8 cellular contexts compared by ENCODE assay signal in the genomic region with DNA sequence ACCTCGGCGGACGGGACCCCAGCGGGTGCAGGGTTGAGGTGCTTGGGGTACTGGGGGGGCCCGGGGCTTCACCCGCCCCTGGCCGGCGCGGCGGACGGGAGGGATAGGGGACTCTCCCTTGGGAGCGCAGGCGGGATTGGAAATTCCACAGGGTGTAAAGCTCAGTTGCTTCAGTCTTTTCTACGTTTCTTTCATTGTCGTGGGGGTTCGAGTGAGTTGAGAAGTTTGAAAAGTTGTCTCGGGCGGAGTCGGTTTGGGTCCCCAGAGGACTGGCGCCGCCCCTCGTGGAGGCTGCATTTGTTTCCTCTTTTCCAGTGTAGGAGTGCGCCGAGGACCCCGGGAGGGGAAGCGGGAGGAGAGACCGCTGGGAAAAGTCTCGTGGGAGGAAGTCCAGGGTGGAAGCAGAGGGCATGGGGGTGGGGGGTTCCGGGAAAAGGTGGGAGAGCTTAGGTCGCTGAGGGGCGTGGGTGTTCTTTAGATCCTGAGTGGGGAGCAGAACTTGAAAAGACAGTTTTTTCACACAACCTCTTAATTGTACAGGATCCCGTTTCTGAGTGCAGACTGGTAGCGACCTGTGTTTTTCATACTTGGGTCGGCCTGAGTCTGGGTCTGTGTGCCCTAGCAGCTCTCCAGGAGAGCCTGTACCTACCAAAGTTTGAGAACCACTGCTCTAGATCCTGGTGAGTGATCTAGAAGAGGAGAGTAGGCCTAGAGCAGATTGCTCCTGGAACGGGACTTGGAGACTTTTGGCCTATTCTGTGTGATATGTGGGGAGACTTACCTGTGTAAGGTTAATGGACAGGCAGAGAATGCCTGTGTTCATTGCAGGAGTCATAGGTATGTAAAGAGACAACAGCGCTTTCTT. TPM values are rescaled to one million over a fixed set of nuclear protein-coding genes. Genes with fewer than 3 reads are reported as not detected.
A peak's percentile ranks its signal among the peaks of the same experiment; 100 is the strongest.
DNase-seq lines count a peak whose midpoint lies in the region; ATAC-seq and TF ChIP-seq lines count a peak whose summit lies in the region.

No MANE protein-coding gene starts in this region.

- peaks cover 36% of the 10 kb centered on the region for H3K27me3 Mint-ChIP-seq in dendritic cell treated with granulocyte-macrophage colony-stimulating factor and Interleukin-4, amounts not matched to agents 40 ng/mL and 50 ng/mL, for 4 days
- H3K27me3 Mint-ChIP-seq in CD8-positive, alpha-beta memory T cell, result peaks cover 3 to 4% of the 10 kb centered on the region in 2 donors

- peaks cover 18% of the 10 kb centered on the region for H3K4me1 Mint-ChIP-seq in dendritic cell treated with granulocyte-macrophage colony-stimulating factor and Interleukin-4, amounts not matched to agents 40 ng/mL and 50 ng/mL, for 4 days (ENCODE audit: low read depth)
- no peaks in the 10 kb centered on the region for H3K4me1 Mint-ChIP-seq in CD8-positive, alpha-beta memory T cell

- H3K4me2 ChIP-seq in Loucy (ENCODE audit: low read depth, low read length, poor library complexity, severe bottlenecking), result peak overlapping the region; percentile 27

- no peaks in the 10 kb centered on the region for H3F3A ChIP-seq in Loucy (ENCODE audit: low read depth)

- H3K4me1 ChIP-seq in Loucy (ENCODE audit: insufficient read depth, low read length, poor library complexity, severe bottlenecking) (no peaks in the 10 kb centered on the region), tibial nerve (peaks cover 0 to 13% (median 0%) of the 10 kb centered on the region in 4 donors)
- H3K4me1 ChIP-seq in CD8-positive, alpha-beta memory T cell (ENCODE audit: insufficient read depth, low read length), result no peaks in the 10 kb centered on the region

- no peak overlapping the region for H3K9ac ChIP-seq in Loucy (ENCODE audit: low read depth, low read length, poor library complexity, severe bottlenecking)

- TF ChIP-seq POLR2A in tibial nerve (IDR thresholded peaks at IDR 0.05), result no peak

- WGBS in tibial nerve, 2 donors, result 10 to 12% methylated on average over 35 to 36 of the region's 36 CpGs

- H3K27ac ChIP-seq in tibial nerve, result peak overlapping the region in 1 of 4 donors; percentile 66
- H3K27ac ChIP-seq in CD8-positive, alpha-beta memory T cell (ENCODE audit: low read depth, low read length), result no peak overlapping the region

- no peaks in the 10 kb centered on the region for H3K79me2 ChIP-seq in Loucy (ENCODE audit: insufficient read depth, low read length)

- no peaks in the 10 kb centered on the region for H3K9me2 ChIP-seq in Loucy (replicated peaks; ENCODE audit: low read depth, low read length)

- H3K36me3 ChIP-seq in Loucy (ENCODE audit: insufficient read depth, low read length) (no peaks in the 10 kb centered on the region), tibial nerve (no peaks in the 10 kb centered on the region)
- no peaks in the 10 kb centered on the region for H3K36me3 ChIP-seq in CD8-positive, alpha-beta memory T cell (ENCODE audit: insufficient read depth, low read length)

- no peaks in the 10 kb centered on the region for H3K27me3 ChIP-seq in Loucy (ENCODE audit: insufficient read depth, low read length, poor library complexity, severe bottlenecking)
- peaks cover 0 to 22% of the 10 kb centered on the region in 2 donors for H3K27me3 ChIP-seq in tibial nerve
- no peaks in the 10 kb centered on the region for H3K27me3 ChIP-seq in CD8-positive, alpha-beta memory T cell (ENCODE audit: insufficient read depth, low read length, poor library complexity, severe bottlenecking)

- H3K9me3 ChIP-seq in Loucy (ENCODE audit: insufficient read depth, low read depth, low read length) (no peaks in the 10 kb centered on the region), tibial nerve (no peaks in the 10 kb centered on the region)
- no peaks in the 10 kb centered on the region for H3K9me3 ChIP-seq in CD8-positive, alpha-beta memory T cell (ENCODE audit: low read length)

- DNase-seq in left kidney (ENCODE audit: low read depth, low spot score) (peak; percentile 77), tibial nerve (ENCODE audit: low spot score in 2 of 2) (no peak), NCI-H446 (lab: John Stamatoyannopoulos, UW) (no peak), NCI-H187 treated with DMSO at 0.1 percent for 48 hours (lab: John Stamatoyannopoulos, UW) (no peak)
- DNase-seq in CD8-positive, alpha-beta memory T cell, result no peak

- H4K20me1 ChIP-seq in Loucy (ENCODE audit: insufficient read depth, low read length, poor library complexity, severe bottlenecking), result no peaks in the 10 kb centered on the region

- CTCF ChIA-PET in CD8-positive, alpha-beta memory T cell (lab: Charles Lee), result no interaction called here

- H3K4me3 ChIP-seq in Loucy (ENCODE audit: low read length, poor library complexity, severe bottlenecking) (no peak overlapping the region), tibial nerve (peak overlapping the region; percentile 15 to 50 (median 45))
- no peak overlapping the region for H3K4me3 ChIP-seq in CD8-positive, alpha-beta memory T cell (ENCODE audit: low read length)

- no peak overlapping the region for H2AFZ ChIP-seq in Loucy (ENCODE audit: low read length)

- H3K9me3 Mint-ChIP-seq in dendritic cell treated with granulocyte-macrophage colony-stimulating factor and Interleukin-4, amounts not matched to agents 40 ng/mL and 50 ng/mL, for 4 days, result no peaks in the 10 kb centered on the region
- peaks cover 4 to 26% (median 20%) of the 10 kb centered on the region in 5 donors for H3K9me3 Mint-ChIP-seq in CD8-positive, alpha-beta memory T cell

- TF ChIP-seq EP300 in tibial nerve (IDR thresholded peaks at IDR 0.05), result no peak

- POLR2A ChIA-PET in CD8-positive, alpha-beta memory T cell (lab: Charles Lee), result no interaction called here

- no peak overlapping the region for H3K27ac Mint-ChIP-seq in dendritic cell treated with granulocyte-macrophage colony-stimulating factor and Interleukin-4, amounts not matched to agents 40 ng/mL and 50 ng/mL, for 4 days
- no peak overlapping the region for H3K27ac Mint-ChIP-seq in CD8-positive, alpha-beta memory T cell

- no peak for ATAC-seq in HG02642 (IDR thresholded peaks at IDR 0.05; ENCODE audit: poor library complexity, unreplicated experiment)

- H3K36me3 Mint-ChIP-seq in dendritic cell treated with granulocyte-macrophage colony-stimulating factor and Interleukin-4, amounts not matched to agents 40 ng/mL and 50 ng/mL, for 4 days (ENCODE audit: low read depth), result no peaks in the 10 kb centered on the region
- H3K36me3 Mint-ChIP-seq in CD8-positive, alpha-beta memory T cell, result no peaks in the 10 kb centered on the region

- peak overlapping the region; percentile 74 for H3K4me3 Mint-ChIP-seq in dendritic cell treated with granulocyte-macrophage colony-stimulating factor and Interleukin-4, amounts not matched to agents 40 ng/mL and 50 ng/mL, for 4 days
- no peak overlapping the region for H3K4me3 Mint-ChIP-seq in CD8-positive, alpha-beta memory T cell

- TF ChIP-seq CTCF in Loucy (conservative IDR thresholded peaks at IDR 0.05; ENCODE audit: low read length) (no peak), tibial nerve (IDR thresholded peaks at IDR 0.05) (no peak)

- intact Hi-C loops in dendritic cell treated with granulocyte-macrophage colony-stimulating factor and Interleukin-4, amounts not matched to agents 40 ng/mL and 50 ng/mL, for 4 days (cut with micrococcal nuclease), result no loop called here

RNA-seq across cellular contexts. Expression of gene FAM83B, which starts 0.5 kb away (rescaled TPM):
- total RNA-seq in tibial nerve, result not detected
- not detected for total RNA-seq in CD8-positive, alpha-beta memory T cell
- not detected for polyA plus RNA-seq in CD8-positive, alpha-beta memory T cell

Comparison
In these comparisons a context has a peak if more than half of its experiments do, and no peak if none do; other contexts are left out.
1. H3K4me3 ChIP-seq: peak in tibial nerve (4 of 4); none in Loucy (single experiment) and CD8-positive, alpha-beta memory T cell (single experiment).